20 cellular contexts compared by ENCODE assay signal in the genomic region with DNA sequence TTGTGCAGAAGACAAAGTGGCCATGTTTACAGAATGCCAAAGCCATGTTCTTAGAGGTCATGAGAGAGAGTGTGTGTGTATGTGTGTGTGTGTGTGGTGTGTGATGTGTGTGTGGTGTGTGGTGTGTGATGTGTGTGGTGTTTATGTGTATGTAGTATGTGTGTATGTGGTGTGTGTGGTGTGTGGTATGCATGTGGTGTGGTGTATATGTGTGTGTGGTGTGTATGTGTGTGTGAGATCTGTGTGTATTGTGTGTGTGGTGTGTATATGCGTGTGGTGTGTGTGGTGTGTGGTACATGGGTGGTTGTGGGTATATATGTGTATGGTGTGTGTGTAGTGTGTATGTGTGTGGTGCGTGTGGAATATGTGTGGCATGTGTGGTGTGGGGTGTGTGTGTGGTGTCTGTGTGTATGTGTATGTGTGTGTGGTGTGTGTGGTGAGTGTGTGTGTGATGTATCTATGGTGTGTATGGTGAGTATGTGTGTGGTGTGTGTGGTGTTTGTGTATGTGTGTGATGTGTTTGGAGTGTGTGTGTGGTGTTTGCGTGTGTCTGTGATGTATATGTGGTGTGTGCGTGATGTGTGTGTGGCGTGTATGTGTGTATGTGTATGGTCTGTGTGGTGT. TPM values are rescaled to one million over a fixed set of nuclear protein-coding genes. Genes with fewer than 3 reads are reported as not detected.
A peak's percentile ranks its signal among the peaks of the same experiment; 100 is the strongest.
DNase-seq lines count a peak whose midpoint lies in the region; ATAC-seq, FAIRE-seq and TF ChIP-seq lines count a peak whose summit lies in the region.
"Had no signal": no experiment of that assay in that cellular context is flagged by ENCODE, and none has a peak within 500 bp of the region (broad histone marks: within the 10 kb centered on the region; RNA-seq: fewer than 3 reads in every experiment).

No MANE protein-coding gene starts in this region.

- H2BK5ac ChIP-seq in IMR-90 (ENCODE audit: low read depth, low read length, poor library complexity, severe bottlenecking) (peak overlapping the region; percentile 96), trophoblast cell (ENCODE audit: low read depth, low read length, poor library complexity) (no peak overlapping the region)

- dilution Hi-C loops in IMR-90 (cut with HindIII; ENCODE audit: low sequenced_read_pairs, unreplicated experiment) (no loop called here), endothelial cell of umbilical vein (cut with MboI; ENCODE audit: extremely low pct_ligation_motif_present, low sequenced_read_pairs) (no loop called here)

- H2AK9ac ChIP-seq in IMR-90 (replicated peaks; ENCODE audit: low read depth, low read length, poor library complexity): peak overlapping the region; percentile 50

- no peaks in the 10 kb centered on the region for H3K9me3 ChIP-seq in IMR-90 (ENCODE audit: control insufficient read depth, insufficient read depth, low read length)
- H3K9me3 ChIP-seq in endothelial cell of umbilical vein (replicated peaks; ENCODE audit: control insufficient read depth, insufficient read depth, low read length): no peaks in the 10 kb centered on the region
- peaks cover 9% of the 10 kb centered on the region for H3K9me3 ChIP-seq in trophoblast cell (ENCODE audit: insufficient read depth, low read depth, low read length)
- H3K9me3 ChIP-seq: SJSA1 had no signal

- H4K8ac ChIP-seq in IMR-90 (ENCODE audit: low read depth in 2 of 2, low read length in 2 of 2) (no peak overlapping the region), trophoblast cell (ENCODE audit: low read depth, low read length) (no peak overlapping the region)

- no peak overlapping the region for H2BK12ac ChIP-seq in trophoblast cell (ENCODE audit: low read length)

- POLR2A ChIA-PET in IMR-90 (lab: Charles Lee; ENCODE audit: unreplicated experiment) (no interaction called here), endothelial cell of umbilical vein (lab: Charles Lee) (no interaction called here)

- FAIRE-seq in endothelial cell of umbilical vein (lab: Jason Lieb, UNC) (peak; percentile 18), GM19239 (lab: Jason Lieb, UNC) (no peak)
- FAIRE-seq: H54 had no signal

- H3K4ac ChIP-seq in IMR-90 (ENCODE audit: low read depth, low read length): no peak overlapping the region
- no peak overlapping the region for H3K4ac ChIP-seq in trophoblast cell (ENCODE audit: low read depth, low read length)

- H3K27me3 ChIP-seq in IMR-90 (ENCODE audit: control insufficient read depth, insufficient read depth, low read length) (peaks cover 9% of the 10 kb centered on the region), endothelial cell of umbilical vein (ENCODE audit: control insufficient read depth in 2 of 2, insufficient read depth in 2 of 2, low read length in 2 of 2) (no peaks in the 10 kb centered on the region), trophoblast cell (ENCODE audit: insufficient read depth, low read length) (no peaks in the 10 kb centered on the region), H7 (ENCODE audit: control insufficient read depth, insufficient read depth, low read length) (no peaks in the 10 kb centered on the region)
- H3K27me3 ChIP-seq: SJSA1 had no signal

- H3K4me3 ChIP-seq in IMR-90 (ENCODE audit: insufficient read depth, low read depth, low read length): no peak overlapping the region
- H3K4me3 ChIP-seq in endothelial cell of umbilical vein (replicated peaks in 1 of 3; ENCODE audit: insufficient read depth in 1 of 3, low read depth in 1 of 3, low read length in 3 of 3): no peak overlapping the region
- H3K4me3 ChIP-seq in trophoblast cell (ENCODE audit: low read depth, low read length): peak overlapping the region; percentile 21
- no peak overlapping the region for H3K4me3 ChIP-seq in H7 (ENCODE audit: insufficient read depth, low read depth, low read length)
- H3K4me3 ChIP-seq: SJSA1 had no signal

- ATAC-seq in IMR-90 (ENCODE audit: low read depth): no peak
- ATAC-seq: PC-3 had no signal

- no peak overlapping the region for H3K56ac ChIP-seq in IMR-90 (ENCODE audit: extremely low read depth, insufficient read depth, low read length)

- H2AFZ ChIP-seq in IMR-90 (replicated peaks; ENCODE audit: low read length, poor library complexity): no peak overlapping the region
- no peak overlapping the region for H2AFZ ChIP-seq in endothelial cell of umbilical vein (ENCODE audit: low read depth, low read length)
- H2AFZ ChIP-seq in trophoblast cell (ENCODE audit: insufficient read depth, low read length, poor library complexity): no peak overlapping the region

- H3K79me2 ChIP-seq in endothelial cell of umbilical vein (ENCODE audit: control insufficient read depth, insufficient read depth, low read length) (no peaks in the 10 kb centered on the region), trophoblast cell (ENCODE audit: control insufficient read depth, insufficient read depth, low read length, poor library complexity) (no peaks in the 10 kb centered on the region)

- WGBS in IMR-90 (ENCODE audit: extremely low coverage in 2 of 2, insufficient read length in 1 of 2), 2 experiments: 88 to 100% methylated on average over 1 to 4 of the region's 5 CpGs
- WGBS in trophoblast cell (ENCODE audit: extremely low coverage, insufficient coverage, insufficient read length): 100% methylated on average over 4 of the region's 5 CpGs

- no peak for DNase-seq in IMR-90
- no peak for DNase-seq in endothelial cell of umbilical vein (ENCODE audit: low read depth, low spot score)
- no peak for DNase-seq in trophoblast cell
- no peak for DNase-seq in H7
- DNase-seq in GM19239 (ENCODE audit: insufficient read length, low spot score): no peak
- DNase-seq: ACHN, AML-193, COR-L47, EL, NCI-H1105, NCI-H1694, NCI-H510A treated with DMSO at 0.1 percent for 48 hours, NCI-H82, PC-3, SW 1271 had no signal

- H2BK120ac ChIP-seq in IMR-90 (ENCODE audit: low read depth, low read length) (no peak overlapping the region), trophoblast cell (ENCODE audit: insufficient read depth, low read length, poor library complexity) (no peak overlapping the region)

- peak overlapping the region; percentile 41; the same call in 1 of the 2 replicates for H3K14ac ChIP-seq in IMR-90 (replicated peaks; ENCODE audit: low read depth, low read length)
- no peak overlapping the region for H3K14ac ChIP-seq in trophoblast cell (ENCODE audit: low read length)

- H3K23ac ChIP-seq in IMR-90 (ENCODE audit: low read depth, low read length): no peak overlapping the region; the same call in 1 of the 2 replicates
- H3K23ac ChIP-seq in trophoblast cell (ENCODE audit: low read length): peak overlapping the region; percentile 23

- no peak overlapping the region for H2BK15ac ChIP-seq in IMR-90 (ENCODE audit: low read depth, low read length)

- BruUV-seq in IMR-90 (replicated peaks; lab: Mats Ljungman, UMichigan) (no TSS peak), endothelial cell of umbilical vein (replicated peaks; lab: Mats Ljungman, UMichigan) (no TSS peak)

- H3K36me3 ChIP-seq in IMR-90 (ENCODE audit: control insufficient read depth, insufficient read depth, low read length) (no peaks in the 10 kb centered on the region), endothelial cell of umbilical vein (ENCODE audit: control insufficient read depth in 2 of 2, extremely low read depth in 1 of 2, insufficient read depth in 2 of 2, low read length in 2 of 2) (no peaks in the 10 kb centered on the region), trophoblast cell (ENCODE audit: control insufficient read depth in 1 of 2, insufficient read depth in 2 of 2, low read length in 2 of 2) (no peaks in the 10 kb centered on the region), H7 (replicated peaks; ENCODE audit: control insufficient read depth, insufficient read depth, low read length) (no peaks in the 10 kb centered on the region)
- H3K36me3 ChIP-seq: SJSA1 had no signal

- no peaks in the 10 kb centered on the region for H3K79me1 ChIP-seq in IMR-90 (ENCODE audit: low read depth in 1 of 2, low read length in 2 of 2)
- H3K79me1 ChIP-seq in trophoblast cell (ENCODE audit: low read length): no peaks in the 10 kb centered on the region

- no peak for TF ChIP-seq RAD21 in IMR-90 (IDR thresholded peaks at IDR 0.05; ENCODE audit: low read length)

- H2AK5ac ChIP-seq in IMR-90 (ENCODE audit: low read depth, low read length) (peak overlapping the region; percentile 67), trophoblast cell (ENCODE audit: low read length) (no peak overlapping the region)

- H3K9ac ChIP-seq in IMR-90 (ENCODE audit: low read depth, low read length): no peak overlapping the region
- no peak overlapping the region for H3K9ac ChIP-seq in endothelial cell of umbilical vein (replicated peaks; ENCODE audit: extremely low read depth, insufficient read depth, low read length)
- no peak overlapping the region for H3K9ac ChIP-seq in trophoblast cell (ENCODE audit: low read length)

- H4K12ac ChIP-seq in trophoblast cell (ENCODE audit: low read depth, low read length): no peak overlapping the region

- in situ Hi-C loops in IMR-90 (cut with MboI; ENCODE audit: low sequenced_read_pairs): no loop called here

- intact Hi-C loops in IMR-90 (cut with micrococcal nuclease): no loop called here
- intact Hi-C loops in endothelial cell of umbilical vein (cut with micrococcal nuclease): no loop called here

- TF ChIP-seq CTCF in IMR-90 (conservative IDR thresholded peaks at IDR 0.05; ENCODE audit: low read depth, low read length) (no peak), endothelial cell of umbilical vein (IDR thresholded peaks at IDR 0.05; ENCODE audit: extremely low read depth in 1 of 2, insufficient read depth in 1 of 2, low read depth in 1 of 2, low read length in 2 of 2) (no peak)

- H4K91ac ChIP-seq in IMR-90 (ENCODE audit: insufficient read depth, low read depth, low read length) (no peak overlapping the region), trophoblast cell (ENCODE audit: low read depth, low read length) (no peak overlapping the region)

- no peaks in the 10 kb centered on the region for H4K20me1 ChIP-seq in IMR-90 (ENCODE audit: insufficient read depth, low read length)
- no peaks in the 10 kb centered on the region for H4K20me1 ChIP-seq in endothelial cell of umbilical vein (replicated peaks; ENCODE audit: control insufficient read depth, extremely low read depth, insufficient read depth, low read length)

- no peak overlapping the region for H4K5ac ChIP-seq in IMR-90 (ENCODE audit: low read depth, low read length)

- H3K9me1 ChIP-seq in IMR-90 (ENCODE audit: insufficient read depth, low read length) (peaks cover 10% of the 10 kb centered on the region), endothelial cell of umbilical vein (replicated peaks; ENCODE audit: control insufficient read depth, extremely low read depth, insufficient read depth, low read length) (no peaks in the 10 kb centered on the region)

- CTCF ChIA-PET in IMR-90 (lab: Yijun Ruan, JAX): no interaction called here
- CTCF ChIA-PET in endothelial cell of umbilical vein (lab: Charles Lee): no interaction called here

- peaks cover 3% of the 10 kb centered on the region; the same call in 1 of the 2 replicates for H3K4me1 ChIP-seq in IMR-90 (ENCODE audit: control insufficient read depth, insufficient read depth, low read length)
- no peaks in the 10 kb centered on the region for H3K4me1 ChIP-seq in endothelial cell of umbilical vein (ENCODE audit: control insufficient read depth, extremely low read depth, insufficient read depth, low read length)
- H3K4me1 ChIP-seq in trophoblast cell (ENCODE audit: control insufficient read depth in 1 of 2, insufficient read depth in 2 of 2, low read length in 2 of 2): peaks cover 8 to 17% of the 10 kb centered on the region in 2 experiments

- H3K27ac ChIP-seq in IMR-90 (ENCODE audit: insufficient read depth, low read length) (no peak overlapping the region), endothelial cell of umbilical vein (ENCODE audit: insufficient read depth, low read depth, low read length) (no peak overlapping the region), trophoblast cell (ENCODE audit: low read depth, low read length) (no peak overlapping the region)
- H3K27ac ChIP-seq: SJSA1 had no signal

- H2BK20ac ChIP-seq in IMR-90 (ENCODE audit: low read depth, low read length): no peak overlapping the region

- TF ChIP-seq POLR2A in IMR-90 (IDR thresholded peaks at IDR 0.05; ENCODE audit: low read depth, low read length): no peak
- TF ChIP-seq POLR2A in endothelial cell of umbilical vein (IDR thresholded peaks at IDR 0.05; ENCODE audit: low read depth, low read length): no peak

- no peak overlapping the region for H3K18ac ChIP-seq in IMR-90 (ENCODE audit: low read depth, low read length)
- no peak overlapping the region for H3K18ac ChIP-seq in trophoblast cell (ENCODE audit: low read length)

- H3K4me2 ChIP-seq in IMR-90 (ENCODE audit: low read depth, low read length): no peak overlapping the region
- no peak overlapping the region for H3K4me2 ChIP-seq in endothelial cell of umbilical vein (ENCODE audit: insufficient read depth, low read length)
- no peak overlapping the region for H3K4me2 ChIP-seq in trophoblast cell (ENCODE audit: low read length)

RNA-seq across cellular contexts. Expression of a gene that starts 8.2 kb away (rescaled TPM):
- total RNA-seq in IMR-90 (2012; rRNA removed) (2.5 TPM in 2 replicates), endothelial cell of umbilical vein (0.55 and 1.6 TPM in 2 replicates)
- polyA plus RNA-seq in IMR-90 (2012; rRNA removed) (4.6 and 5.3 TPM in 2 replicates), endothelial cell of umbilical vein (0.83 and 0.96 TPM in 2 replicates)
- polyA plus RNA-seq in IMR-90 (2012; cell fraction: cytosol; rRNA removed): 5.6 and 6.7 TPM in 2 replicates
- 1.6 and 2.2 TPM in 2 replicates for polyA plus RNA-seq in IMR-90 (2012; cell fraction: nucleus; rRNA removed; ENCODE audit: low replicate concordance)
- 0.47 and 0.49 TPM in 2 replicates for polyA plus RNA-seq in endothelial cell of umbilical vein (2011; cell fraction: cytosol; rRNA removed)
- polyA plus RNA-seq in endothelial cell of umbilical vein (2011; cell fraction: nucleus; rRNA removed): 1.8 TPM in 1 of 2 replicates, not detected in the other
- 0.25 and 0.26 TPM in 2 replicates for polyA plus RNA-seq in endothelial cell of umbilical vein (2012)
- not detected in 2 replicates for polyA minus RNA-seq in endothelial cell of umbilical vein
- 612 TPM for polyA minus RNA-seq in endothelial cell of umbilical vein (2011; cell fraction: cytosol; rRNA and poly(A)+ RNA removed)
- 4.7 and 10.5 TPM in 2 replicates for polyA minus RNA-seq in endothelial cell of umbilical vein (2011; cell fraction: nucleus; rRNA and poly(A)+ RNA removed)
- polyA plus RNA-seq in trophoblast cell (2013): 145 and 161 TPM in 2 replicates
- 0.07 TPM in 1 of 2 replicates, not detected in the other for total RNA-seq in H7 (2014; rRNA removed; shearing (Covaris generic))
- polyA plus RNA-seq: CD14-positive monocyte, IgD-negative memory B cell had no signal

RNA-seq across cellular contexts. Expression of a gene that starts 20.0 kb away (rescaled TPM):
- total RNA-seq in IMR-90 (2012; rRNA removed) (not detected in 2 replicates), endothelial cell of umbilical vein (not detected in 2 replicates)
- polyA plus RNA-seq in IMR-90 (2012; rRNA removed) (not detected in 2 replicates), endothelial cell of umbilical vein (not detected in 2 replicates)
- not detected in 2 replicates for polyA plus RNA-seq in IMR-90 (2012; cell fraction: cytosol; rRNA removed)
- polyA plus RNA-seq in IMR-90 (2012; cell fraction: nucleus; rRNA removed; ENCODE audit: low replicate concordance): 0.09 TPM in 1 of 2 replicates, not detected in the other
- not detected in 2 replicates for polyA plus RNA-seq in endothelial cell of umbilical vein (2011; cell fraction: cytosol; rRNA removed)
- 0.34 TPM in 1 of 2 replicates, not detected in the other for polyA plus RNA-seq in endothelial cell of umbilical vein (2011; cell fraction: nucleus; rRNA removed)
- polyA plus RNA-seq in endothelial cell of umbilical vein (2012): 0.16 TPM in 1 of 2 replicates, not detected in the other
- polyA minus RNA-seq in endothelial cell of umbilical vein: not detected in 2 replicates
- polyA minus RNA-seq in endothelial cell of umbilical vein (2011; cell fraction: cytosol; rRNA and poly(A)+ RNA removed): 1.9 TPM
- polyA minus RNA-seq in endothelial cell of umbilical vein (2011; cell fraction: nucleus; rRNA and poly(A)+ RNA removed): not detected in 2 replicates
- 7.9 and 8.4 TPM in 2 replicates for polyA plus RNA-seq in trophoblast cell (2013)
- total RNA-seq in H7 (2014; rRNA removed; shearing (Covaris generic)): not detected in 2 replicates
- total RNA-seq: LHCN-M2 had no signal
- polyA plus RNA-seq: CD14-positive monocyte, IgD-negative memory B cell had no signal

RNA-seq across cellular contexts. Expression of a gene that starts 45.9 kb away (rescaled TPM):
- not detected in 2 replicates for total RNA-seq in IMR-90 (2012; rRNA removed)
- polyA plus RNA-seq in IMR-90 (2012; rRNA removed): not detected in 2 replicates
- not detected in 2 replicates for polyA plus RNA-seq in IMR-90 (2012; cell fraction: cytosol; rRNA removed)
- polyA plus RNA-seq in IMR-90 (2012; cell fraction: nucleus; rRNA removed; ENCODE audit: low replicate concordance): 0.06 TPM in 1 of 2 replicates, not detected in the other
- total RNA-seq in endothelial cell of umbilical vein: 0.18 and 0.66 TPM in 2 replicates
- 0.11 and 0.12 TPM in 2 replicates for polyA plus RNA-seq in endothelial cell of umbilical vein
- polyA plus RNA-seq in endothelial cell of umbilical vein (2011; cell fraction: cytosol; rRNA removed): not detected in 2 replicates
- 2.9 TPM in 1 of 2 replicates, not detected in the other for polyA plus RNA-seq in endothelial cell of umbilical vein (2011; cell fraction: nucleus; rRNA removed)
- polyA plus RNA-seq in endothelial cell of umbilical vein (2012): not detected in 2 replicates
- 0.42 and 0.61 TPM in 2 replicates for polyA minus RNA-seq in endothelial cell of umbilical vein
- not detected for polyA minus RNA-seq in endothelial cell of umbilical vein (2011; cell fraction: cytosol; rRNA and poly(A)+ RNA removed)
- polyA minus RNA-seq in endothelial cell of umbilical vein (2011; cell fraction: nucleus; rRNA and poly(A)+ RNA removed): 0.34 and 0.48 TPM in 2 replicates
- polyA plus RNA-seq in trophoblast cell (2013): 12.0 and 12.4 TPM in 2 replicates
- total RNA-seq in H7 (2014; rRNA removed; shearing (Covaris generic)): not detected in 2 replicates
- total RNA-seq: LHCN-M2 had no signal
- polyA plus RNA-seq: CD14-positive monocyte, IgD-negative memory B cell had no signal

RNA-seq across cellular contexts. Expression of a gene that starts 56.1 kb away (rescaled TPM):
- total RNA-seq in IMR-90 (2012; rRNA removed): 89.4 and 102 TPM in 2 replicates
- polyA plus RNA-seq in IMR-90 (2012; rRNA removed): 381 and 388 TPM in 2 replicates
- polyA plus RNA-seq in IMR-90 (2012; cell fraction: cytosol; rRNA removed): 195 and 266 TPM in 2 replicates
- polyA plus RNA-seq in IMR-90 (2012; cell fraction: nucleus; rRNA removed; ENCODE audit: low replicate concordance): 262 and 802 TPM in 2 replicates
- 814 and 839 TPM in 2 replicates for total RNA-seq in endothelial cell of umbilical vein
- 145 and 168 TPM in 2 replicates for polyA plus RNA-seq in endothelial cell of umbilical vein
- 388 and 428 TPM in 2 replicates for polyA plus RNA-seq in endothelial cell of umbilical vein (2011; cell fraction: cytosol; rRNA removed)
- 419 and 463 TPM in 2 replicates for polyA plus RNA-seq in endothelial cell of umbilical vein (2011; cell fraction: nucleus; rRNA removed)
- 971 and 1,095 TPM in 2 replicates for polyA plus RNA-seq in endothelial cell of umbilical vein (2012)
- polyA minus RNA-seq in endothelial cell of umbilical vein: 103 and 130 TPM in 2 replicates
- polyA minus RNA-seq in endothelial cell of umbilical vein (2011; cell fraction: cytosol; rRNA and poly(A)+ RNA removed): 133 TPM
- 207 and 218 TPM in 2 replicates for polyA minus RNA-seq in endothelial cell of umbilical vein (2011; cell fraction: nucleus; rRNA and poly(A)+ RNA removed)
- 905 and 911 TPM in 2 replicates for polyA plus RNA-seq in trophoblast cell (2013)
- 62.6 and 74.3 TPM in 2 replicates for total RNA-seq in H7 (2014; rRNA removed; shearing (Covaris generic))
